ENCODE assay signal across 8 cellular contexts in the genomic region with DNA sequence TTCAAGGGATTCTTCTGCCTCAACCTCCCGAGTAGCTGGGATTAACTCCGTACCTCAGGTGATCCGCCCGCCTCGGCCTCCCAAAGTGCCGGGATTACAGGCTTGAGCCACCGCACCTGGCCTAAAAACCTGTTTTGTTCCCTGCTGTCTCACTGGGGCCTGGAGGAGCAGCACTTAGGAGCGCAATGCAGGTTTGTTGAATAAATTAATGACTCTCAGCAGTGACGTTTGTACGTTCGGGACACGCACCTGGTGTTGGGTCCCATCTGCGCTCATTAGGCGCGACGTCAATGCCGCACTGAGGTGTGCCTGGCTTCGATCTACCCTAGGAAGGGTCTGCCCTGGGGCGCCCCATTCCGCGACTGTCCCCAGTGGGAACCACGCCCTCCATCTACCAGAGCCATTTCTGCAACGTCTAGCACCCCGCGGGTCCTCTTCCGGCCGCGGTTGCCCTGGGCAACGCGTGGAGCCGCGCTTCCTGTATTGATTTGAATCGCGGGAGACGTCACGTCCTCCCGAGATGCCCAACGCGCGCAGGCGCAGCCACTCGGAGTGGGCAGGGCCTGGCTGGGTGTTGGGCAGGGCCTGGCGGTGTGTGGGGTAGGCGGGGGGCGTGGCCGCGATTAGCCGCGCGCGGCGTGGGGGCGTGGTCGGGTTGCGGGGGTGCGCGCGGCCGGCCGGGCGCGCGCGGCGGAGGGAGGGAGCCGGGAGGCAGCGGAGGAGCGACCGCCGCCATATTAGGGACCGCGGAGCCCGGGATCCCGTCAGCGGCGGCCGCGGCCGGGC. TPM values are rescaled to one million over a fixed set of nuclear protein-coding genes. Genes with fewer than 3 reads are reported as not detected.
DNase-seq lines count a peak whose midpoint lies in the region; ATAC-seq and TF ChIP-seq lines count a peak whose summit lies in the region.

A gene (plus strand): TSS at position 714 of the 786 bp plus-strand sequence. CDS start 16,679 bp downstream, outside the sequence.

- no peak for TF ChIP-seq CTCF in RWPE2 (IDR thresholded peaks at IDR 0.05; ENCODE audit: poor library complexity, severe bottlenecking)
- TF ChIP-seq CTCF in fibroblast of pulmonary artery (IDR thresholded peaks at IDR 0.05; ENCODE audit: low read length, missing control alignments): peak; percentile 1
- no peak for TF ChIP-seq CTCF in nephron (IDR thresholded peaks at IDR 0.05; ENCODE audit: unreplicated experiment in 3 of 3)

- H3K9me3 ChIP-seq in RWPE2 (ENCODE audit: severe bottlenecking): no peaks in the 10 kb centered on the region

- H3K4me1 ChIP-seq in RWPE2 (ENCODE audit: insufficient read depth, poor library complexity, severe bottlenecking): peaks cover 19% of the 10 kb centered on the region

- H3K27ac ChIP-seq in RWPE2 (ENCODE audit: poor library complexity, severe bottlenecking): peak within 1 kb of the TSS; percentile 74

- DNase-seq in EH (ENCODE audit: low read depth): peak; percentile 98
- DNase-seq in H4 (ENCODE audit: low spot score): peak; percentile 97
- DNase-seq in LoVo (ENCODE audit: low spot score): peak; percentile 97
- peak; percentile 96 for DNase-seq in RWPE2 (ENCODE audit: low spot score)
- DNase-seq in activated T-helper 9 cell treated with anti-CD3 and anti-CD28 coated beads, Interleukin-2, amount 50 U/mL, for 16 hours (ENCODE audit: low read depth): peak; percentile 100
- DNase-seq in fibroblast of pulmonary artery (ENCODE audit: low read depth): peak; percentile 99

- H3K36me3 ChIP-seq in RWPE2 (ENCODE audit: low read depth): peaks cover 28% of the 10 kb centered on the region

- H3K36me3 Mint-ChIP-seq in nephron (ENCODE audit: low read depth): peaks cover 14% of the 10 kb centered on the region
- peaks cover 12% of the 10 kb centered on the region for H3K36me3 Mint-ChIP-seq in stimulated activated naive CD8-positive, alpha-beta T cell treated with anti-CD3 and anti-CD28 coated beads, Interleukin-15, Interleukin-2, amounts not matched to agents 100 ng/mL and 50 ng/mL, for 24 hours (ENCODE audit: low read depth)

- H3K4me1 Mint-ChIP-seq in nephron: peaks cover 29% of the 10 kb centered on the region
- H3K4me1 Mint-ChIP-seq in stimulated activated naive CD8-positive, alpha-beta T cell treated with anti-CD3 and anti-CD28 coated beads, Interleukin-15, Interleukin-2, amounts not matched to agents 100 ng/mL and 50 ng/mL, for 24 hours (ENCODE audit: low read depth): peaks cover 53% of the 10 kb centered on the region

- no peaks in the 10 kb centered on the region for H3K27me3 Mint-ChIP-seq in nephron (ENCODE audit: low read depth)
- H3K27me3 Mint-ChIP-seq in stimulated activated naive CD8-positive, alpha-beta T cell treated with anti-CD3 and anti-CD28 coated beads, Interleukin-15, Interleukin-2, amounts not matched to agents 100 ng/mL and 50 ng/mL, for 24 hours: no peaks in the 10 kb centered on the region

- no peaks in the 10 kb centered on the region for H3K9me3 Mint-ChIP-seq in nephron
- H3K9me3 Mint-ChIP-seq in stimulated activated naive CD8-positive, alpha-beta T cell treated with anti-CD3 and anti-CD28 coated beads, Interleukin-15, Interleukin-2, amounts not matched to agents 100 ng/mL and 50 ng/mL, for 24 hours: no peaks in the 10 kb centered on the region

- H3K27ac Mint-ChIP-seq in nephron: peak within 1 kb of the TSS; percentile 85 to 92 (median 90)
- peak within 1 kb of the TSS; percentile 95 for H3K27ac Mint-ChIP-seq in stimulated activated naive CD8-positive, alpha-beta T cell treated with anti-CD3 and anti-CD28 coated beads, Interleukin-15, Interleukin-2, amounts not matched to agents 100 ng/mL and 50 ng/mL, for 24 hours

- ATAC-seq in RWPE2 (ENCODE audit: low read depth): peak; percentile 81

- H3K4me3 Mint-ChIP-seq in nephron: peak within 1 kb of the TSS; percentile 93 to 96 (median 94)
- H3K4me3 Mint-ChIP-seq in stimulated activated naive CD8-positive, alpha-beta T cell treated with anti-CD3 and anti-CD28 coated beads, Interleukin-15, Interleukin-2, amounts not matched to agents 100 ng/mL and 50 ng/mL, for 24 hours: peak within 1 kb of the TSS; percentile 94

- H3K27me3 ChIP-seq in RWPE2 (ENCODE audit: insufficient read depth, poor library complexity, severe bottlenecking): no peaks in the 10 kb centered on the region

- H3K4me3 ChIP-seq in RWPE2 (ENCODE audit: severe bottlenecking): peak within 1 kb of the TSS; percentile 98
- peak within 1 kb of the TSS; percentile 85 for H3K4me3 ChIP-seq in fibroblast of pulmonary artery (replicated peaks; ENCODE audit: low read depth, low read length)

RNA-seq across cellular contexts. Expression of the gene that starts here (rescaled TPM):
- total RNA-seq in H4 (2014; rRNA removed; shearing (Covaris generic)): 20.0 and 24.3 TPM in 2 replicates

Comparison
In these comparisons a context has a peak if more than half of its experiments do, and no peak if none do; other contexts are left out.
1. Peak in every context shown above with its lines: DNase-seq, ATAC-seq, H3K4me3 ChIP-seq and H3K27ac ChIP-seq.